ENCODE assay signal across 10 cellular contexts in the genomic region with DNA sequence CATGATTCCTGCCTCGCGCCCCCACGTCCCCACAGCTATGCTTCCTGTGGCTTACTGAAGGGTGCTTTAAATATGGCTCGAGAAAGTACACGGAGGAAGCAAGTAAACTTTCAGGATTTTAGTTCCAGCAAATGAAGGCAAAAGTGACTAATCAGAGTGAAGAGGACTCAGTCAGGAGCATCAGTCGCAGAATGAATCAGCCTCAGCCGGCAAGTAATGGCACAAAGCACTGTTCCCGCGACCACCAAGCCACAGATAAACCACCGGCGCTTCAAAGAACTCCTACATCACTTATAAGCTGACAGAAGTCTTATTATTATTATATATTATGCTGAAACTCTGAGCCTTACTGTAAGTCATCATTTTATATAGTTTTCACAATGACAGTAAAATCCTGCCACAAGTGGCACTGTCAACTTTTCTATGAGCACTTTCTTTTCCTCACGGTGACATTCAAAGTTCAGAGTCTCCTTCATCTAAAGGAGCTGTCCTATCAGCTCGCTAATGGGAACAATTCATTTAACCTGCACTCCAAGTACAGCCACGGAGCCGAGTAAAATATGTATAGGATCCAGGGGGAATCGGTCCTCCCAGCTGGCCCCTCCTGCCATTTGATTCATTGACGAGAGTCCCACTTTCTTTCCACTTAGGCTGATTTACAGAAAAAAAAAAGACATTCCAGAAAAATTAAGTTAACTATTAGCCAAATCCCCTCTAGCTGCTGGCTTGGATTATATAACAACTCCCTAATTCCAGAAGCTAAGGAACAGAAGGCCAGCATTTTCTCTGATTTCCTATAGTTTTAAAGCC.
A peak's percentile ranks its signal among the peaks of the same experiment; 100 is the strongest.
DNase-seq lines count a peak whose midpoint lies in the region; ATAC-seq and TF ChIP-seq lines count a peak whose summit lies in the region.
"Had no signal": no experiment of that assay in that cellular context is flagged by ENCODE, and none has a peak within 500 bp of the region (broad histone marks: within the 10 kb centered on the region; RNA-seq: fewer than 3 reads in every experiment).

No MANE protein-coding gene starts in this region.

- ATAC-seq in GM19452 (IDR thresholded peaks at IDR 0.05; ENCODE audit: unreplicated experiment), result no peak
- ATAC-seq: A549 had no signal

- intact Hi-C loops in activated CD4-positive, alpha-beta memory T cell treated with anti-CD3 and anti-CD28 coated beads for 36 hours (cut with micrococcal nuclease), result loop anchor here (1.0 to 10.0 kb wide), 9 partner anchors 9 to 301 kb away; a partner anchor contains a TSS

- no peak overlapping the region for H3K9ac ChIP-seq in trophoblast cell (ENCODE audit: low read length)

- H3K4ac ChIP-seq in trophoblast cell (ENCODE audit: low read depth, low read length), result no peak overlapping the region

- no peak overlapping the region for H3K27ac ChIP-seq in trophoblast cell (ENCODE audit: low read depth, low read length)
- H3K27ac ChIP-seq: A549, transverse colon had no signal

- no peak for TF ChIP-seq CTCF in AG10803 (conservative IDR thresholded peaks at IDR 0.05; ENCODE audit: low read length)

- peak; percentile 10 for DNase-seq in AG10803 (ENCODE audit: low read depth)
- DNase-seq in activated CD4-positive, alpha-beta memory T cell treated with anti-CD3 and anti-CD28 coated beads for 36 hours, result peak; percentile 95
- DNase-seq in astrocyte of the hippocampus (ENCODE audit: low read depth, low spot score), result peak; percentile 39
- DNase-seq in stimulated activated CD4-positive, alpha-beta T cell treated with anti-CD3 and anti-CD28 coated beads, Interleukin-15, amount 100 ng/mL, for 1 hour (ENCODE audit: low read depth in 1 of 2, low spot score in 1 of 2), result peak; percentile 17 to 54
- DNase-seq in NCI-H128 (lab: John Stamatoyannopoulos, UW; ENCODE audit: unreplicated experiment), result no peak
- DNase-seq in trophoblast cell, result no peak
- DNase-seq in NCI-H2171 treated with DMSO at 0.1 percent for 48 hours (lab: John Stamatoyannopoulos, UW), result no peak
- DNase-seq: transverse colon had no signal

- H2AFZ ChIP-seq in trophoblast cell (ENCODE audit: insufficient read depth, low read length, poor library complexity), result no peak overlapping the region

- CTCF ChIA-PET in activated CD4-positive, alpha-beta memory T cell treated with anti-CD3 and anti-CD28 coated beads for 36 hours (lab: Charles Lee), result interaction anchor here (0.6 to 2.0 kb wide), 10 partner anchors 9 to 380 kb away, joined by 3 to 10 read pairs (median 4); no protein-coding TSS in a partner anchor

- H3K79me1 ChIP-seq in trophoblast cell (ENCODE audit: low read length), result no peaks in the 10 kb centered on the region

- H3K4me2 ChIP-seq in trophoblast cell (ENCODE audit: low read length), result no peak overlapping the region
- H3K4me2 ChIP-seq: A549 had no signal

- H3K27me3 Mint-ChIP-seq in activated CD4-positive, alpha-beta memory T cell treated with anti-CD3 and anti-CD28 coated beads for 36 hours, result no peaks in the 10 kb centered on the region

- no peak overlapping the region for H2AK5ac ChIP-seq in trophoblast cell (ENCODE audit: low read length)

- H3K36me3 ChIP-seq in trophoblast cell (ENCODE audit: control insufficient read depth in 1 of 2, insufficient read depth in 2 of 2, low read length in 2 of 2), result no peaks in the 10 kb centered on the region
- H3K36me3 ChIP-seq: transverse colon had no signal

- peak overlapping the region; percentile 80 for H3K27ac Mint-ChIP-seq in activated CD4-positive, alpha-beta memory T cell treated with anti-CD3 and anti-CD28 coated beads for 36 hours

- no peak overlapping the region for H3K14ac ChIP-seq in trophoblast cell (ENCODE audit: low read length)

- no CpG with 5 or more reads among the region's 17 CpGs for WGBS in trophoblast cell (ENCODE audit: extremely low coverage, insufficient coverage, insufficient read length)

- H3K18ac ChIP-seq in trophoblast cell (ENCODE audit: low read length), result no peak overlapping the region

- no peaks in the 10 kb centered on the region for H3K9me3 Mint-ChIP-seq in activated CD4-positive, alpha-beta memory T cell treated with anti-CD3 and anti-CD28 coated beads for 36 hours

- H3K36me3 Mint-ChIP-seq in activated CD4-positive, alpha-beta memory T cell treated with anti-CD3 and anti-CD28 coated beads for 36 hours, result no peaks in the 10 kb centered on the region

- H4K8ac ChIP-seq in trophoblast cell (ENCODE audit: low read depth, low read length), result no peak overlapping the region

- no peak overlapping the region for H2BK120ac ChIP-seq in trophoblast cell (ENCODE audit: insufficient read depth, low read length, poor library complexity)

- H2BK5ac ChIP-seq in trophoblast cell (ENCODE audit: low read depth, low read length, poor library complexity), result no peak overlapping the region

- H3K4me1 Mint-ChIP-seq in activated CD4-positive, alpha-beta memory T cell treated with anti-CD3 and anti-CD28 coated beads for 36 hours (ENCODE audit: low read depth), result peaks cover 84% of the 10 kb centered on the region

- no peak overlapping the region for H4K91ac ChIP-seq in trophoblast cell (ENCODE audit: low read depth, low read length)

- H3K4me3 Mint-ChIP-seq in activated CD4-positive, alpha-beta memory T cell treated with anti-CD3 and anti-CD28 coated beads for 36 hours, result peak overlapping the region; percentile 57

- no peak overlapping the region for H2BK12ac ChIP-seq in trophoblast cell (ENCODE audit: low read length)

- no peak overlapping the region for H3K4me3 ChIP-seq in AG10803 (ENCODE audit: low read length)
- no peak overlapping the region for H3K4me3 ChIP-seq in trophoblast cell (ENCODE audit: low read depth, low read length)
- H3K4me3 ChIP-seq: A549, transverse colon had no signal

- no peaks in the 10 kb centered on the region for H3K27me3 ChIP-seq in trophoblast cell (ENCODE audit: insufficient read depth, low read length)
- H3K27me3 ChIP-seq: transverse colon had no signal

- no peaks in the 10 kb centered on the region for H3K4me1 ChIP-seq in trophoblast cell (ENCODE audit: control insufficient read depth in 1 of 2, insufficient read depth in 2 of 2, low read length in 2 of 2)
- H3K4me1 ChIP-seq: A549 had no signal

- no peaks in the 10 kb centered on the region for H3K9me3 ChIP-seq in trophoblast cell (ENCODE audit: insufficient read depth, low read depth, low read length)
- H3K9me3 ChIP-seq: A549, transverse colon had no signal

- no peak overlapping the region for H4K12ac ChIP-seq in trophoblast cell (ENCODE audit: low read depth, low read length)

- POLR2A ChIA-PET in activated CD4-positive, alpha-beta memory T cell treated with anti-CD3 and anti-CD28 coated beads for 36 hours (lab: Charles Lee), result interaction anchor here (0.6 to 3.4 kb wide), 17 partner anchors 9 to 148 kb away, joined by 3 to 28 read pairs (median 4); no protein-coding TSS in a partner anchor

- H3K23ac ChIP-seq in trophoblast cell (ENCODE audit: low read length), result no peak overlapping the region

- H3K79me2 ChIP-seq in trophoblast cell (ENCODE audit: control insufficient read depth, insufficient read depth, low read length, poor library complexity), result no peaks in the 10 kb centered on the region

Comparison
In these comparisons a context has a peak if more than half of its experiments do, and no peak if none do; other contexts are left out.
1. DNase-seq: peak in AG10803 (single experiment), activated CD4-positive, alpha-beta memory T cell treated with anti-CD3 and anti-CD28 coated beads for 36 hours (single experiment), astrocyte of the hippocampus (single experiment) and stimulated activated CD4-positive, alpha-beta T cell treated with anti-CD3 and anti-CD28 coated beads, Interleukin-15, amount 100 ng/mL, for 1 hour (2 of 2); none in NCI-H128 (single experiment), trophoblast cell (0 of 2) and NCI-H2171 treated with DMSO at 0.1 percent for 48 hours (single experiment).